8 cellular contexts compared by ENCODE assay signal in the genomic region with DNA sequence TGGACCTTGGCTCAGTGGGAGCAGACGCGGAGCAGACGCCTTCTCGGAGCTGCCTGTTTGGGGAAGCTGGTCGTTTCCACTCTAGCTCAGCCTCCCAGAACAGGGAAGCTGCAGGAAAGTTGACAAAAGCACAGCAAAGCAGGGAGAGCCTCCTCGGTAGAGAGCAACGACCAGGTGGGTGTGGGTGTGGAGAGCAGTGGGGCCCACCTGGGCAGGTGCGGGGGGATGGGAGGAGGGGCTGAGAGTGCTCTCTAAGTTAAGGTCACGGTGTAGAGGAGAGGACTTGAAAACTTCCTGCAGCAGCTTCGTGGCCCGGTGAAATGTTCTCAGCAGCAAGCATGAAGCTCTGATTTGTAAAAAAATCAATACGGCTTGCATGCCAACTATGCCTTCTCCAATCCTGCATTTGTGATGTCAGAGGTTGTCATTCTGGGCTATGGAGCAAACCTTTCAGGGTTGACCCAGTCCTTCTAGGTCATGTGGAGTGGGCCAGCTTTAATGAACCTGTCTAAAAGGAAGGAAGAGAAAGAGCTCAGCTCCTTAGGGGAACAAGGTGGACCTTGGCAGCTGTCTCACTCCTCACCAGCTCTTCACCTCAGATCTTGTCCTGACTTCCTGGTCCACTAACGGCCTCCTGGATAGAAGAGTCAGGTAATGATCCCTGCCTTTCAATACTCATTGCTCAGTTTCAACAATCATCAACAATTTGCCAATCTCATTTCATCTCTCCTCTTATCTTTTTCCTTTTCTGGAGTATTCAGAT.
DNase-seq lines count a peak whose midpoint lies in the region; ATAC-seq and TF ChIP-seq lines count a peak whose summit lies in the region.

No MANE protein-coding gene starts in this region.

- 56% methylated on average over 13 of the region's 13 CpGs for WGBS in mesenchymal stem cell
- WGBS in esophagus muscularis mucosa = 45% methylated on average over 13 of the region's 13 CpGs

- H3K36me3 ChIP-seq in PC-3 (ENCODE audit: low read depth, low read length) (no peaks in the 10 kb centered on the region), mesenchymal stem cell (ENCODE audit: control insufficient read depth in 1 of 2, insufficient read depth in 2 of 2, low read depth in 1 of 2, low read length in 2 of 2) (no peaks in the 10 kb centered on the region), esophagus muscularis mucosa (no peaks in the 10 kb centered on the region)

- H3K4me1 ChIP-seq in PC-3 (ENCODE audit: insufficient read depth, low read length) = no peaks in the 10 kb centered on the region
- no peaks in the 10 kb centered on the region for H3K4me1 ChIP-seq in mesenchymal stem cell (ENCODE audit: control insufficient read depth, insufficient read depth, low read depth, low read length)
- H3K4me1 ChIP-seq in esophagus muscularis mucosa = no peaks in the 10 kb centered on the region

- H2BK120ac ChIP-seq in mesenchymal stem cell (ENCODE audit: low read depth, low read length) = no peak overlapping the region

- H3K9ac ChIP-seq in PC-3 (ENCODE audit: low read length) = no peak overlapping the region
- no peak overlapping the region for H3K9ac ChIP-seq in mesenchymal stem cell (ENCODE audit: low read length)

- H3F3A ChIP-seq in PC-3 (ENCODE audit: low read length, unreplicated experiment) = no peaks in the 10 kb centered on the region

- peaks cover 0 to 4% of the 10 kb centered on the region in 2 donors for H3K27me3 Mint-ChIP-seq in stimulated activated naive B cell treated with anti-CD40 and anti-IgM and Interleukin-4, amounts not matched to agents 10 μg/mL and 1 μg/mL and 100 μg/mL, for 72 hours

- no peaks in the 10 kb centered on the region for H3K9me3 Mint-ChIP-seq in activated naive CD4-positive, alpha-beta T cell treated with anti-CD3 and anti-CD28 coated beads, Interleukin-2, amount 50 U/mL, for 72 hours
- H3K9me3 Mint-ChIP-seq in stimulated activated naive B cell treated with anti-CD40 and anti-IgM and Interleukin-4, amounts not matched to agents 10 μg/mL and 1 μg/mL and 100 μg/mL, for 72 hours = no peaks in the 10 kb centered on the region

- no TSS peak for BruUV-seq in PC-3 (replicated peaks; lab: Mats Ljungman, UMichigan)

- H3K27ac ChIP-seq in PC-3 (ENCODE audit: low read length) (no peak overlapping the region), mesenchymal stem cell (ENCODE audit: low read length, poor library complexity, severe bottlenecking) (no peak overlapping the region), esophagus muscularis mucosa (replicated peaks in 1 of 4) (no peak overlapping the region)

- H3K4me3 ChIP-seq in PC-3 (ENCODE audit: low read length) (no peak overlapping the region), mesenchymal stem cell (ENCODE audit: insufficient read depth in 1 of 2, low read depth in 1 of 2, low read length in 2 of 2) (no peak overlapping the region), esophagus muscularis mucosa (no peak overlapping the region)

- TF ChIP-seq EP300 in esophagus muscularis mucosa (IDR thresholded peaks at IDR 0.05) = no peak

- H3K27ac Mint-ChIP-seq in activated naive CD4-positive, alpha-beta T cell treated with anti-CD3 and anti-CD28 coated beads, Interleukin-2, amount 50 U/mL, for 72 hours = peak overlapping the region; percentile 23 to 97
- peak overlapping the region; percentile 90 for H3K27ac Mint-ChIP-seq in stimulated activated naive B cell treated with anti-CD40 and anti-IgM and Interleukin-4, amounts not matched to agents 10 μg/mL and 1 μg/mL and 100 μg/mL, for 72 hours

- H3K36me3 Mint-ChIP-seq in activated naive CD4-positive, alpha-beta T cell treated with anti-CD3 and anti-CD28 coated beads, Interleukin-2, amount 50 U/mL, for 72 hours = no peaks in the 10 kb centered on the region
- H3K36me3 Mint-ChIP-seq in stimulated activated naive B cell treated with anti-CD40 and anti-IgM and Interleukin-4, amounts not matched to agents 10 μg/mL and 1 μg/mL and 100 μg/mL, for 72 hours = no peaks in the 10 kb centered on the region

- no peak overlapping the region for H4K8ac ChIP-seq in mesenchymal stem cell (ENCODE audit: low read length)

- H3K27me3 ChIP-seq in PC-3 (ENCODE audit: low read length) = no peaks in the 10 kb centered on the region
- H3K27me3 ChIP-seq in mesenchymal stem cell (ENCODE audit: control insufficient read depth in 1 of 2, insufficient read depth in 1 of 2, low read length in 2 of 2) = peaks cover 12 to 18% of the 10 kb centered on the region in 2 experiments
- H3K27me3 ChIP-seq in esophagus muscularis mucosa = no peaks in the 10 kb centered on the region

- no peak overlapping the region for H3K23ac ChIP-seq in mesenchymal stem cell (ENCODE audit: low read length in 2 of 2)

- H3K4ac ChIP-seq in mesenchymal stem cell (ENCODE audit: low read depth in 1 of 2, low read length in 2 of 2) = no peak overlapping the region

- peaks cover 18 to 25% of the 10 kb centered on the region in 2 donors for H3K4me1 Mint-ChIP-seq in stimulated activated naive B cell treated with anti-CD40 and anti-IgM and Interleukin-4, amounts not matched to agents 10 μg/mL and 1 μg/mL and 100 μg/mL, for 72 hours

- H4K20me1 ChIP-seq in PC-3 (ENCODE audit: low read length) = no peaks in the 10 kb centered on the region

- POLR2A ChIA-PET in PC-3 (lab: Charles Lee; ENCODE audit: unreplicated experiment) = no interaction called here

- H3K4me3 Mint-ChIP-seq in stimulated activated naive B cell treated with anti-CD40 and anti-IgM and Interleukin-4, amounts not matched to agents 10 μg/mL and 1 μg/mL and 100 μg/mL, for 72 hours = peak overlapping the region; percentile 72 to 75

- CTCF ChIA-PET in PC-3 (lab: Charles Lee) = interaction anchor here (0.6 kb wide), 2 partner anchors 102 to 162 kb away, joined by 3 to 4 read pairs; no protein-coding TSS in a partner anchor

- H2AFZ ChIP-seq in PC-3 (ENCODE audit: low read length) = no peak overlapping the region
- no peak overlapping the region for H2AFZ ChIP-seq in mesenchymal stem cell (ENCODE audit: low read depth, low read length)

- H2BK15ac ChIP-seq in mesenchymal stem cell (ENCODE audit: low read depth, poor library complexity, severe bottlenecking) = no peak overlapping the region

- H3K9me2 ChIP-seq in PC-3 (replicated peaks; ENCODE audit: low read length) = no peaks in the 10 kb centered on the region

- H2AK5ac ChIP-seq in mesenchymal stem cell (ENCODE audit: low read length, severe bottlenecking) = no peak overlapping the region

- no peak overlapping the region for H4K91ac ChIP-seq in mesenchymal stem cell (ENCODE audit: low read length)

- H3K14ac ChIP-seq in mesenchymal stem cell (ENCODE audit: low read length in 2 of 2) = no peak overlapping the region

- H2BK12ac ChIP-seq in mesenchymal stem cell (ENCODE audit: low read length in 2 of 2) = no peak overlapping the region

- no peak for TF ChIP-seq CTCF in PC-3 (conservative IDR thresholded peaks at IDR 0.05; ENCODE audit: low read depth, low read length)
- no peak for TF ChIP-seq CTCF in esophagus muscularis mucosa (IDR thresholded peaks at IDR 0.05)

- H3K79me2 ChIP-seq in PC-3 (ENCODE audit: low read length) = no peaks in the 10 kb centered on the region

- H3K79me1 ChIP-seq in mesenchymal stem cell (replicated peaks; ENCODE audit: low read length, poor library complexity, severe bottlenecking) = no peaks in the 10 kb centered on the region

- H3K9me3 ChIP-seq in PC-3 (ENCODE audit: low read length) = no peaks in the 10 kb centered on the region
- no peaks in the 10 kb centered on the region for H3K9me3 ChIP-seq in mesenchymal stem cell (ENCODE audit: control insufficient read depth, low read length)
- H3K9me3 ChIP-seq in esophagus muscularis mucosa = peaks cover 0 to 3% (median 0%) of the 10 kb centered on the region in 4 donors

- DNase-seq in SIG-M5 treated with dmso at 0.1 percent for 504 hours (lab: John Stamatoyannopoulos, UW; ENCODE audit: unreplicated experiment) (peak; percentile 4), SIG-M5 (lab: John Stamatoyannopoulos, UW) (no peak), PC-3 (no peak), mesenchymal stem cell (no peak), esophagus muscularis mucosa (ENCODE audit: extremely low spot score) (no peak)
- peak in 1 of 2 donors; percentile 12 for DNase-seq in activated naive CD4-positive, alpha-beta T cell treated with anti-CD3 and anti-CD28 coated beads, Interleukin-2, amount 50 U/mL, for 72 hours (ENCODE audit: low spot score in 2 of 2)
- no peak for DNase-seq in stimulated activated naive B cell treated with anti-CD40 and anti-IgM and Interleukin-4, amounts not matched to agents 10 μg/mL and 1 μg/mL and 100 μg/mL, for 72 hours

- no peak for TF ChIP-seq POLR2A in esophagus muscularis mucosa (IDR thresholded peaks at IDR 0.05; ENCODE audit: low read depth)

- H3K4me2 ChIP-seq in PC-3 (ENCODE audit: low read length) = no peak overlapping the region
- H3K4me2 ChIP-seq in mesenchymal stem cell (ENCODE audit: low read length, poor library complexity, severe bottlenecking) = no peak overlapping the region

- ATAC-seq in HG03175 (IDR thresholded peaks at IDR 0.05; ENCODE audit: unreplicated experiment) = peak; percentile 1
- no peak for ATAC-seq in activated naive CD4-positive, alpha-beta T cell treated with anti-CD3 and anti-CD28 coated beads, Interleukin-2, amount 50 U/mL, for 72 hours
- peak; percentile 19 to 24 for ATAC-seq in stimulated activated naive B cell treated with anti-CD40 and anti-IgM and Interleukin-4, amounts not matched to agents 10 μg/mL and 1 μg/mL and 100 μg/mL, for 72 hours (replicated peaks)
- ATAC-seq in PC-3 = no peak

- intact Hi-C loops in PC-3 (cut with micrococcal nuclease) = no loop called here
- intact Hi-C loops in esophagus muscularis mucosa (cut with DNase I) = no loop called here

- H3K18ac ChIP-seq in mesenchymal stem cell (ENCODE audit: low read depth in 1 of 2, low read length in 2 of 2) = no peak overlapping the region

- no peak overlapping the region for H2BK5ac ChIP-seq in mesenchymal stem cell (ENCODE audit: low read depth, low read length, poor library complexity, severe bottlenecking)

Comparison
In these comparisons a context has a peak if more than half of its experiments do, and no peak if none do; other contexts are left out.
1. ATAC-seq: peak in HG03175 (single experiment) and stimulated activated naive B cell treated with anti-CD40 and anti-IgM and Interleukin-4, amounts not matched to agents 10 μg/mL and 1 μg/mL and 100 μg/mL, for 72 hours (2 of 2); none in activated naive CD4-positive, alpha-beta T cell treated with anti-CD3 and anti-CD28 coated beads, Interleukin-2, amount 50 U/mL, for 72 hours (0 of 2) and PC-3 (single experiment).